2 cellular contexts compared by ENCODE assay signal in genomic region chr12:105315130-105315529, GRCh38.
TF ChIP-seq lines count a peak whose summit lies in the region.

No MANE protein-coding gene starts in this region.

TF ChIP-seq in SK-N-SH, 30 proteins besides CTCF, POLR2A, EP300 and RAD21 (continued from another document):
- TF ChIP-seq NRF1 (IDR thresholded peaks at IDR 0.05; ENCODE audit: low read depth, low read length) = no peak
- TF ChIP-seq NFIC (IDR thresholded peaks at IDR 0.05; ENCODE audit: borderline replicate concordance) = no peak
- no peak for TF ChIP-seq TCF12 (IDR thresholded peaks at IDR 0.05)

TF ChIP-seq in SK-N-SH treated with all-trans-retinoic acid at 6 μM for 48 hours, 23 proteins besides CTCF, POLR2A, EP300 and RAD21 (continued from another document):
- no peak for TF ChIP-seq CREB5 (CRISPR knock-in tag; IDR thresholded peaks at IDR 0.05; ENCODE audit: low read depth)
- TF ChIP-seq OSR1 (CRISPR knock-in tag; IDR thresholded peaks at IDR 0.05) = no peak
- no peak for TF ChIP-seq ESRRG (CRISPR knock-in tag; IDR thresholded peaks at IDR 0.05)
- no peak for TF ChIP-seq BACH2 (CRISPR knock-in tag; IDR thresholded peaks at IDR 0.05; ENCODE audit: borderline replicate concordance)
TF ChIP-seq in SK-N-SH treated with all-trans-retinoic acid at 6 μM for 48 hours: peak in this region for 0.
